In genomic region chr2:158973111-158973510, GRCh38 we compare ENCODE assay signal across 24 cellular contexts. TPM values are rescaled to one million over a fixed set of nuclear protein-coding genes. Genes with fewer than 3 reads are reported as not detected.
DNase-seq lines count a peak whose midpoint lies in the region; ATAC-seq and TF ChIP-seq lines count a peak whose summit lies in the region.
"Had no signal": no experiment of that assay in that cellular context is flagged by ENCODE, and none has a peak within 500 bp of the region (broad histone marks: within the 10 kb centered on the region; RNA-seq: fewer than 3 reads in every experiment).

No MANE protein-coding gene starts in this region.

- ATAC-seq in foreskin keratinocyte (peak; percentile 76), upper lobe of left lung (ENCODE audit: low FRiP score in 2 of 2) (no peak), GM21390 (IDR thresholded peaks at IDR 0.05; ENCODE audit: unreplicated experiment) (no peak)
- ATAC-seq: HepG2 had no signal

- DNase-seq in SHP77 treated with DMSO at 0.1 percent for 48 hours (lab: John Stamatoyannopoulos, UW): peak; percentile 59
- DNase-seq in SHP77 (lab: John Stamatoyannopoulos, UW): no peak
- DNase-seq in NCI-H526 treated with DMSO at 0.1 percent for 48 hours (lab: John Stamatoyannopoulos, UW): peak; percentile 93
- DNase-seq in foreskin keratinocyte: peak; percentile 75 to 88
- peak in 1 of 2 donors; percentile 37 for DNase-seq in upper lobe of left lung
- DNase-seq in effector memory CD4-positive, alpha-beta T cell: no peak
- no peak for DNase-seq in C1 segment of cervical spinal cord (lab: John Stamatoyannopoulos, UW)
- DNase-seq: activated CD4-positive, CD25-positive, alpha-beta regulatory T cell treated with anti-CD3 and anti-CD28 coated beads, Interleukin-2, amount 50 U/mL, for 72 hours; activated naive CD4-positive, alpha-beta T cell treated with anti-CD3 and anti-CD28 coated beads, Interleukin-2, amount 50 U/mL, for 16 hours; activated T-cell treated with anti-CD3 and anti-CD28 coated beads, Interleukin-2, amount 50 U/mL, for 48 hours; endodermal cell; kidney; midbrain; NCI-H1930; NCI-H524 treated with DMSO at 0.1 percent for 48 hours; stimulated activated CD4-positive, alpha-beta T cell treated with anti-CD3 and anti-CD28 coated beads, Interleukin-4, amount 100 ng/mL, for 24 hours; stomach; T1000 had no signal

- H3K36me3 ChIP-seq in upper lobe of left lung: no peaks in the 10 kb centered on the region
- no peaks in the 10 kb centered on the region for H3K36me3 ChIP-seq in effector memory CD4-positive, alpha-beta T cell (ENCODE audit: control insufficient read depth, insufficient read depth, low read length)
- H3K36me3 ChIP-seq: ascending aorta; BLaER1 treated with 17β-estradiol and CSF1 and Interleukin-3, amounts not matched to agents 10 nM and 100 nM; stomach had no signal

- no peaks in the 10 kb centered on the region for H3K9me3 ChIP-seq in upper lobe of left lung
- H3K9me3 ChIP-seq in effector memory CD4-positive, alpha-beta T cell (ENCODE audit: control insufficient read depth, low read length): no peaks in the 10 kb centered on the region
- H3K9me3 ChIP-seq: ascending aorta; BLaER1 treated with 17β-estradiol and CSF1 and Interleukin-3, amounts not matched to agents 10 nM and 100 nM; stomach had no signal

- WGBS in upper lobe of left lung, 2 donors: 60 to 70% methylated on average over 5 of the region's 5 CpGs

- H3K4me1 ChIP-seq in foreskin keratinocyte (peaks cover 50% of the 10 kb centered on the region), upper lobe of left lung (peaks cover 25 to 63% (median 37%) of the 10 kb centered on the region in 4 donors)
- peaks cover 3% of the 10 kb centered on the region for H3K4me1 ChIP-seq in effector memory CD4-positive, alpha-beta T cell (ENCODE audit: control insufficient read depth, insufficient read depth, low read length, poor library complexity, severe bottlenecking)

- H3K4me3 ChIP-seq in upper lobe of left lung: no peak overlapping the region
- no peak overlapping the region for H3K4me3 ChIP-seq in effector memory CD4-positive, alpha-beta T cell (ENCODE audit: insufficient read depth, low read depth, low read length, poor library complexity, severe bottlenecking)
- H3K4me3 ChIP-seq: ascending aorta; BLaER1 treated with 17β-estradiol and CSF1 and Interleukin-3, amounts not matched to agents 10 nM and 100 nM; smooth muscle cell; stomach had no signal

- H3K27ac ChIP-seq in foreskin keratinocyte (peak overlapping the region; percentile 41), upper lobe of left lung (peak overlapping the region in 3 of 4 donors; percentile 37 to 95 (median 55))
- H3K27ac ChIP-seq in effector memory CD4-positive, alpha-beta T cell (ENCODE audit: insufficient read depth, low read length, poor library complexity, severe bottlenecking): no peak overlapping the region
- H3K27ac ChIP-seq: ascending aorta; BLaER1 treated with 17β-estradiol and CSF1 and Interleukin-3, amounts not matched to agents 10 nM and 100 nM; SK-N-MC; stomach had no signal

- no peaks in the 10 kb centered on the region for H3K27me3 ChIP-seq in foreskin keratinocyte
- H3K27me3 ChIP-seq in upper lobe of left lung: peaks cover 0 to 5% (median 0%) of the 10 kb centered on the region in 4 donors
- no peaks in the 10 kb centered on the region for H3K27me3 ChIP-seq in effector memory CD4-positive, alpha-beta T cell (replicated peaks; ENCODE audit: control insufficient read depth, insufficient read depth, low read length, poor library complexity, severe bottlenecking)
- H3K27me3 ChIP-seq: ascending aorta had no signal

- TF ChIP-seq CTCF in foreskin keratinocyte (conservative IDR thresholded peaks at IDR 0.05) (no peak), upper lobe of left lung (IDR thresholded peaks at IDR 0.05) (no peak)

- no peak for TF ChIP-seq POLR2A in upper lobe of left lung (IDR thresholded peaks at IDR 0.05)

- TF ChIP-seq EP300 in upper lobe of left lung (IDR thresholded peaks at IDR 0.05): no peak

RNA-seq across cellular contexts. Expression of gene TANC1, which starts 4.7 kb away (rescaled TPM):
- 28.0 and 29.7 TPM in 2 replicates for total RNA-seq in foreskin keratinocyte
- polyA plus RNA-seq in foreskin keratinocyte: 6.2 and 7.4 TPM in 2 replicates
- total RNA-seq in upper lobe of left lung: 100 to 1,000 TPM in 1 of 6 donors, 10 to 100 TPM in 5; 41.6 to 101 (median 75.5) TPM

Comparison
In these comparisons a context has a peak if more than half of its experiments do, and no peak if none do; other contexts are left out.
1. DNase-seq: peak in SHP77 treated with DMSO at 0.1 percent for 48 hours (single experiment), NCI-H526 treated with DMSO at 0.1 percent for 48 hours (single experiment) and foreskin keratinocyte (2 of 2); none in SHP77 (0 of 2), effector memory CD4-positive, alpha-beta T cell (0 of 3) and C1 segment of cervical spinal cord (0 of 14).